Comparison of ENCODE assay signal across 8 cellular contexts in genomic region chr13:26186995-26187394, GRCh38. TPM values are rescaled to one million over a fixed set of nuclear protein-coding genes. Genes with fewer than 3 reads are reported as not detected.
DNase-seq lines count a peak whose midpoint lies in the region; ATAC-seq and TF ChIP-seq lines count a peak whose summit lies in the region.

No MANE protein-coding gene starts in this region.

- peak overlapping the region; percentile 87 for H3K4me2 ChIP-seq in PC-3 (ENCODE audit: low read length)

- POLR2A ChIA-PET in Caco-2 (lab: Charles Lee) = interaction anchor here (0.6 to 1.5 kb wide), 3 partner anchors 35 to 296 kb away, joined by 3 to 5 read pairs (median 3); partner anchors contain the start of gene RNF6
- POLR2A ChIA-PET in PC-3 (lab: Charles Lee; ENCODE audit: unreplicated experiment) = no interaction called here

- H3K79me2 ChIP-seq in PC-3 (ENCODE audit: low read length) = no peaks in the 10 kb centered on the region

- intact Hi-C loops in Caco-2 (cut with micrococcal nuclease; ENCODE audit: unreplicated experiment) = loop anchor here (1.0 to 10.0 kb wide), 3 partner anchors 34 to 188 kb away; partner anchors contain the start of gene CDK8
- intact Hi-C loops in PC-3 (cut with micrococcal nuclease) = loop anchor here (1.0 to 10.0 kb wide), 3 partner anchors 34 to 309 kb away; no protein-coding TSS in a partner anchor

- H3K4me1 Mint-ChIP-seq in Caco-2 (ENCODE audit: low read depth, unreplicated experiment) = no peaks in the 10 kb centered on the region
- H3K4me1 Mint-ChIP-seq in effector memory CD8-positive, alpha-beta T cell (ENCODE audit: low read depth in 2 of 2) = peaks cover 16 to 23% of the 10 kb centered on the region in 2 donors

- H3K36me3 ChIP-seq in Caco-2 (ENCODE audit: control insufficient read depth, insufficient read depth, low read length) (no peaks in the 10 kb centered on the region), PC-3 (ENCODE audit: low read depth, low read length) (no peaks in the 10 kb centered on the region), neutrophil (no peaks in the 10 kb centered on the region)

- H3K4me3 ChIP-seq in Caco-2 (ENCODE audit: low read depth, low read length) = peak overlapping the region; percentile 88
- H3K4me3 ChIP-seq in PC-3 (ENCODE audit: low read length) = peak overlapping the region; percentile 80
- H3K4me3 ChIP-seq in neutrophil (ENCODE audit: low read depth in 1 of 2, low read length in 1 of 2) = peak overlapping the region; percentile 63 to 74

- peak overlapping the region; percentile 77 for H3K27ac Mint-ChIP-seq in Caco-2 (ENCODE audit: unreplicated experiment)
- H3K27ac Mint-ChIP-seq in effector memory CD8-positive, alpha-beta T cell = peak overlapping the region; percentile 95 to 97

- DNase-seq in Caco-2 (no peak), PC-3 (no peak), C1 segment of cervical spinal cord (lab: John Stamatoyannopoulos, UW) (no peak)
- no peak for DNase-seq in effector memory CD8-positive, alpha-beta T cell

- ATAC-seq in PC-3 = no peak
- no peak for ATAC-seq in effector memory CD8-positive, alpha-beta T cell (replicated peaks)
- no peak for ATAC-seq in HG03354 (IDR thresholded peaks at IDR 0.05; ENCODE audit: poor library complexity, severe bottlenecking, unreplicated experiment)
- ATAC-seq in HG03159 (IDR thresholded peaks at IDR 0.05; ENCODE audit: unreplicated experiment) = no peak
- no peak for ATAC-seq in HG03097 (IDR thresholded peaks at IDR 0.05; ENCODE audit: low FRiP score, unreplicated experiment)

- no peaks in the 10 kb centered on the region for H4K20me1 ChIP-seq in PC-3 (ENCODE audit: low read length)

- no peaks in the 10 kb centered on the region for H3K27me3 ChIP-seq in Caco-2 (replicated peaks; ENCODE audit: control insufficient read depth, insufficient read depth, low read length)
- H3K27me3 ChIP-seq in PC-3 (ENCODE audit: low read length) = 0 out of 2 replicates have a peak, but pooled peaks cover under 1% of the 10 kb centered on the region
- H3K27me3 ChIP-seq in neutrophil = no peaks in the 10 kb centered on the region

- TSS peak; percentile 81 for BruUV-seq in Caco-2 (replicated peaks; lab: Mats Ljungman, UMichigan)
- TSS peak; percentile 58 for BruUV-seq in PC-3 (replicated peaks; lab: Mats Ljungman, UMichigan)

- H3K27me3 Mint-ChIP-seq in Caco-2 (ENCODE audit: insufficient read depth, unreplicated experiment) = no peaks in the 10 kb centered on the region
- no peaks in the 10 kb centered on the region for H3K27me3 Mint-ChIP-seq in effector memory CD8-positive, alpha-beta T cell

- CTCF ChIA-PET in Caco-2 (lab: Charles Lee) (interaction anchor here (0.7 to 4.3 kb wide), 8 partner anchors 12 to 1795 kb away, joined by 3 to 111 read pairs (median 3); partner anchors contain the start of gene RNF6), PC-3 (lab: Charles Lee) (interaction anchor here (0.5 to 2.7 kb wide), 3 partner anchors 18 to 512 kb away, joined by 3 to 34 read pairs (median 3); no protein-coding TSS in a partner anchor)

- no peak for TF ChIP-seq CTCF in Caco-2 (IDR thresholded peaks at IDR 0.05; ENCODE audit: insufficient read depth in 1 of 2, low read depth in 1 of 2, low read length in 1 of 2, severe bottlenecking in 1 of 2, unreplicated experiment in 1 of 2)
- no peak for TF ChIP-seq CTCF in PC-3 (conservative IDR thresholded peaks at IDR 0.05; ENCODE audit: low read depth, low read length)
- no peak for TF ChIP-seq CTCF in neutrophil (IDR thresholded peaks at IDR 0.05)

- H3K9me2 ChIP-seq in PC-3 (replicated peaks; ENCODE audit: low read length) = no peaks in the 10 kb centered on the region

- H2AFZ ChIP-seq in PC-3 (ENCODE audit: low read length) = peak overlapping the region; percentile 97

- H3K36me3 Mint-ChIP-seq in Caco-2 (ENCODE audit: insufficient read depth, unreplicated experiment) = peaks cover 8% of the 10 kb centered on the region
- H3K36me3 Mint-ChIP-seq in effector memory CD8-positive, alpha-beta T cell (ENCODE audit: insufficient read depth) = peaks cover 16% of the 10 kb centered on the region

- no peaks in the 10 kb centered on the region for H3K9me3 Mint-ChIP-seq in Caco-2 (ENCODE audit: unreplicated experiment)
- no peaks in the 10 kb centered on the region for H3K9me3 Mint-ChIP-seq in effector memory CD8-positive, alpha-beta T cell

- H3K27ac ChIP-seq in PC-3 (ENCODE audit: low read length) (no peak overlapping the region), neutrophil (peak overlapping the region; percentile 25)

- H3K9me3 ChIP-seq in Caco-2 (no peaks in the 10 kb centered on the region), PC-3 (ENCODE audit: low read length) (no peaks in the 10 kb centered on the region), neutrophil (no peaks in the 10 kb centered on the region)

- H3K4me3 Mint-ChIP-seq in Caco-2 (ENCODE audit: unreplicated experiment) = peak overlapping the region; percentile 97
- H3K4me3 Mint-ChIP-seq in effector memory CD8-positive, alpha-beta T cell = peak overlapping the region; percentile 95 to 96

- H3K9ac ChIP-seq in PC-3 (ENCODE audit: low read length) = peak overlapping the region; percentile 68; the same call in 1 of the 2 replicates

- H3K4me1 ChIP-seq in Caco-2 (no peaks in the 10 kb centered on the region), PC-3 (ENCODE audit: insufficient read depth, low read length) (0 out of 2 replicates have a peak, but pooled peaks cover 4% of the 10 kb centered on the region), neutrophil (ENCODE audit: control insufficient read depth in 1 of 2, insufficient read depth in 1 of 2, low read depth in 1 of 2, low read length in 1 of 2) (peaks cover 8 to 13% of the 10 kb centered on the region in 2 experiments)

- H3F3A ChIP-seq in PC-3 (ENCODE audit: low read length, unreplicated experiment) = no peaks in the 10 kb centered on the region

RNA-seq across cellular contexts. Expression of gene RNF6, which starts 35.1 kb away (rescaled TPM):
- total RNA-seq in Caco-2 (2022) (39.1 and 41.4 TPM in 2 replicates), PC-3 (2014; rRNA removed) (23.8 and 34.0 TPM in 2 replicates)
